Comparison of ENCODE assay signal across 29 cellular contexts in the genomic region with DNA sequence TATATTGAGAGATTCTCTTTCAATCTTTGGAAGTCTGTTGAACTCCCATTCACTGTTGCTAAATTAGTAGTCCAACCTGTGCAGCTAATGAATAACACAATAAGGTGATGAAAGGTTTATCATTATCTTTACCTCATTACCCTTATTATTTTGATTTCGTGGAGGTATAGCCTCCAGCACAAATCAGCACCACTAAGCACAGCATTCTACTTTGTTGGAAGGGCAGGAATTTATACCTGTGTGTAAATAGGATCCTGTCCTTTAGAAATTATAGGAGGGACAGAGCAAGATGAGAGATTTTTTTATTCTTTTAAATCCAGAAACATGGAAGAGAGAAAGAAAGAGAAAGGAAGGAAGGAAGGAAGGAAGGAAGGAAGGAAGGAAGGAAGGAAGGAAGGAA.
"Had no signal": no experiment of that assay in that cellular context is flagged by ENCODE, and none has a peak within 500 bp of the region (broad histone marks: within the 10 kb centered on the region; RNA-seq: fewer than 3 reads in every experiment).

No MANE protein-coding gene starts in this region.

- H3K4me3 ChIP-seq: stomach, suprapubic skin, testis, thoracic aorta, thyroid gland, tibial artery, tibial nerve, transverse colon, upper lobe of left lung, upper lobe of right lung, uterus, vagina had no signal

- H3K4me3 Mint-ChIP-seq: stimulated activated effector memory CD8-positive, alpha-beta T cell treated with anti-CD3 and anti-CD28 coated beads, Interleukin-12 subunit alpha, Interleukin-12 subunit beta, amount 100 ng/mL, for 72 hours; stimulated activated memory B cell treated with anti-CD40 and anti-IgM and Interleukin-4, amounts not matched to agents 10 μg/mL and 1 μg/mL and 100 μg/mL, for 72 hours; stimulated activated naive B cell treated with anti-CD40 and anti-IgM and Interleukin-4, amounts not matched to agents 10 μg/mL and 1 μg/mL and 100 μg/mL, for 72 hours; stimulated activated naive CD8-positive, alpha-beta T cell treated with anti-CD3 and anti-CD28 coated beads, Interleukin-15, amount 100 ng/mL, for 72 hours; stimulated activated naive CD8-positive, alpha-beta T cell treated with anti-CD3 and anti-CD28 coated beads, Interleukin-15, Interleukin-2, amounts not matched to agents 100 ng/mL and 50 ng/mL, for 24 hours; type B pancreatic cell had no signal

- H3K27me3 ChIP-seq: stomach, suprapubic skin, testis, thyroid gland, tibial artery, tibial nerve, transverse colon, upper lobe of left lung, upper lobe of right lung, uterus, vagina had no signal

- DNase-seq: stimulated activated CD4-positive, alpha-beta T cell treated with anti-CD3 and anti-CD28 coated beads, Interleukin-2, amount 100 ng/mL, for 48 hours; stimulated activated CD4-positive, alpha-beta T cell treated with anti-CD3 and anti-CD28 coated beads, Interleukin-4, amount 100 ng/mL, for 1 hour; stimulated activated CD4-positive, alpha-beta T cell treated with anti-CD3 and anti-CD28 coated beads, Interleukin-4, amount 100 ng/mL, for 24 hours; stimulated activated CD4-positive, alpha-beta T cell treated with anti-CD3 and anti-CD28 coated beads, Interleukin-4, amount 100 ng/mL, for 4 hours; stimulated activated CD8-positive, alpha-beta memory T cell treated with anti-CD3 and anti-CD28 coated beads, Interleukin-4, amount 100 ng/mL, for 48 hours; stimulated activated naive B cell treated with anti-CD40 and anti-IgM and Interleukin-4, amounts not matched to agents 10 μg/mL and 1 μg/mL and 100 μg/mL, for 72 hours; stimulated activated naive CD4-positive, alpha-beta T cell; stimulated activated naive CD4-positive, alpha-beta T cell treated with Interleukin-2 at 50 U/mL for 16 hours; stimulated activated naive CD8-positive, alpha-beta T cell treated with anti-CD3 and anti-CD28 coated beads, Interleukin-15, amount 100 ng/mL, for 72 hours; stimulated activated naive CD8-positive, alpha-beta T cell treated with anti-CD3 and anti-CD28 coated beads, Interleukin-15, Interleukin-2, amounts not matched to agents 100 U/mL and 50 U/mL, for 24 hours; stomach; substantia nigra; testis; thyroid gland; tibial artery; transverse colon; trophoblast cell; upper lobe of left lung; upper lobe of right lung; uterus had no signal

- FAIRE-seq: urothelium cell line had no signal

- H3K27ac Mint-ChIP-seq: stimulated activated effector memory CD8-positive, alpha-beta T cell treated with anti-CD3 and anti-CD28 coated beads, Interleukin-12 subunit alpha, Interleukin-12 subunit beta, amount 100 ng/mL, for 72 hours; stimulated activated memory B cell treated with anti-CD40 and anti-IgM and Interleukin-4, amounts not matched to agents 10 μg/mL and 1 μg/mL and 100 μg/mL, for 72 hours; stimulated activated naive B cell treated with anti-CD40 and anti-IgM and Interleukin-4, amounts not matched to agents 10 μg/mL and 1 μg/mL and 100 μg/mL, for 72 hours; stimulated activated naive CD8-positive, alpha-beta T cell treated with anti-CD3 and anti-CD28 coated beads, Interleukin-15, amount 100 ng/mL, for 72 hours; stimulated activated naive CD8-positive, alpha-beta T cell treated with anti-CD3 and anti-CD28 coated beads, Interleukin-15, Interleukin-2, amounts not matched to agents 100 ng/mL and 50 ng/mL, for 24 hours; type B pancreatic cell had no signal

- H3K36me3 ChIP-seq: stomach, suprapubic skin, thoracic aorta, thyroid gland, tibial artery, tibial nerve, transverse colon, upper lobe of left lung, upper lobe of right lung, uterus, vagina had no signal

- ATAC-seq: stimulated activated effector memory CD8-positive, alpha-beta T cell treated with anti-CD3 and anti-CD28 coated beads, Interleukin-12 subunit alpha, Interleukin-12 subunit beta, amount 100 ng/mL, for 72 hours; stimulated activated memory B cell treated with anti-CD40 and anti-IgM and Interleukin-4, amounts not matched to agents 10 μg/mL and 1 μg/mL and 100 μg/mL, for 72 hours; stimulated activated naive B cell treated with anti-CD40 and anti-IgM and Interleukin-4, amounts not matched to agents 10 μg/mL and 1 μg/mL and 100 μg/mL, for 72 hours; stimulated activated naive CD8-positive, alpha-beta T cell treated with anti-CD3 and anti-CD28 coated beads, Interleukin-15, amount 100 ng/mL, for 72 hours; stimulated activated naive CD8-positive, alpha-beta T cell treated with anti-CD3 and anti-CD28 coated beads, Interleukin-15, Interleukin-2, amounts not matched to agents 100 U/mL and 50 U/mL, for 24 hours; upper lobe of right lung had no signal

- H3K9me3 ChIP-seq: stomach, suprapubic skin, testis, thoracic aorta, thyroid gland, tibial artery, tibial nerve, transverse colon, upper lobe of left lung, upper lobe of right lung, uterus, vagina had no signal

- H3K27me3 Mint-ChIP-seq: stimulated activated memory B cell treated with anti-CD40 and anti-IgM and Interleukin-4, amounts not matched to agents 10 μg/mL and 1 μg/mL and 100 μg/mL, for 72 hours; stimulated activated naive B cell treated with anti-CD40 and anti-IgM and Interleukin-4, amounts not matched to agents 10 μg/mL and 1 μg/mL and 100 μg/mL, for 72 hours; stimulated activated naive CD8-positive, alpha-beta T cell treated with anti-CD3 and anti-CD28 coated beads, Interleukin-15, amount 100 ng/mL, for 72 hours; stimulated activated naive CD8-positive, alpha-beta T cell treated with anti-CD3 and anti-CD28 coated beads, Interleukin-15, Interleukin-2, amounts not matched to agents 100 ng/mL and 50 ng/mL, for 24 hours; type B pancreatic cell had no signal

- H3K36me3 Mint-ChIP-seq: stimulated activated effector memory CD8-positive, alpha-beta T cell treated with anti-CD3 and anti-CD28 coated beads, Interleukin-12 subunit alpha, Interleukin-12 subunit beta, amount 100 ng/mL, for 72 hours; stimulated activated memory B cell treated with anti-CD40 and anti-IgM and Interleukin-4, amounts not matched to agents 10 μg/mL and 1 μg/mL and 100 μg/mL, for 72 hours; stimulated activated naive B cell treated with anti-CD40 and anti-IgM and Interleukin-4, amounts not matched to agents 10 μg/mL and 1 μg/mL and 100 μg/mL, for 72 hours had no signal

- H3K4me1 ChIP-seq: stomach, suprapubic skin, testis, thyroid gland, tibial artery, tibial nerve, transverse colon, upper lobe of left lung, upper lobe of right lung, uterus, vagina had no signal

- H3K4me1 Mint-ChIP-seq: stimulated activated effector memory CD8-positive, alpha-beta T cell treated with anti-CD3 and anti-CD28 coated beads, Interleukin-12 subunit alpha, Interleukin-12 subunit beta, amount 100 ng/mL, for 72 hours; stimulated activated memory B cell treated with anti-CD40 and anti-IgM and Interleukin-4, amounts not matched to agents 10 μg/mL and 1 μg/mL and 100 μg/mL, for 72 hours; stimulated activated naive B cell treated with anti-CD40 and anti-IgM and Interleukin-4, amounts not matched to agents 10 μg/mL and 1 μg/mL and 100 μg/mL, for 72 hours; stimulated activated naive CD8-positive, alpha-beta T cell treated with anti-CD3 and anti-CD28 coated beads, Interleukin-15, amount 100 ng/mL, for 72 hours had no signal

- H3K27ac ChIP-seq: stomach, suprapubic skin, testis, thoracic aorta, thyroid gland, tibial artery, tibial nerve, transverse colon, upper lobe of left lung, upper lobe of right lung, uterus, vagina had no signal
